ENCODE assay signal across 15 cellular contexts in genomic region chr9:19488721-19489120, GRCh38.
DNase-seq lines count a peak whose midpoint lies in the region; ATAC-seq and TF ChIP-seq lines count a peak whose summit lies in the region.
"Had no signal": no experiment of that assay in that cellular context is flagged by ENCODE, and none has a peak within 500 bp of the region (broad histone marks: within the 10 kb centered on the region; RNA-seq: fewer than 3 reads in every experiment).

No MANE protein-coding gene starts in this region.

- no peak for TF ChIP-seq CTCF in RWPE1 (conservative IDR thresholded peaks at IDR 0.05; ENCODE audit: low read depth)

- ATAC-seq in HG02588 (IDR thresholded peaks at IDR 0.05; ENCODE audit: unreplicated experiment), result no peak
- ATAC-seq in HG03159 (IDR thresholded peaks at IDR 0.05; ENCODE audit: unreplicated experiment), result no peak

- CTCF ChIA-PET in RWPE1 (lab: Yijun Ruan, JAX), result interaction anchor here (0.6 to 0.8 kb wide), 2 partner anchors 24 to 226 kb away, joined by 3 to 4 read pairs; no protein-coding TSS in a partner anchor

- peak; percentile 72 for DNase-seq in COLO829 (ENCODE audit: low spot score)
- DNase-seq in caudate nucleus (lab: John Stamatoyannopoulos, UW), result peak in 47 of 61 donors; percentile 14 to 84 (median 59)
- peak; percentile 85 for DNase-seq in inferior parietal cortex (ENCODE audit: extremely low spot score)
- DNase-seq in putamen (ENCODE audit: low spot score), result peak; percentile 94
- DNase-seq in DMS79 (lab: John Stamatoyannopoulos, UW), result no peak
- DNase-seq in RWPE1 (ENCODE audit: low spot score), result no peak
- DNase-seq: Caco-2, NCI-H146, NCI-H226, NCI-H526 treated with DMSO at 0.1 percent for 48 hours, OCI-M1 had no signal

- H3K27ac ChIP-seq in caudate nucleus (ENCODE audit: low read depth, low read length), result peak overlapping the region; percentile 94
- H3K27ac ChIP-seq in RWPE1, result no peak overlapping the region
- H3K27ac ChIP-seq: C4-2B, HL-60 had no signal

- POLR2A ChIA-PET in RWPE1 (lab: Yijun Ruan, JAX; ENCODE audit: low non-redundant PET), result no interaction called here

Comparison
In these comparisons a context has a peak if more than half of its experiments do, and no peak if none do; other contexts are left out.
1. DNase-seq: peak in COLO829 (single experiment), caudate nucleus (47 of 61), inferior parietal cortex (single experiment) and putamen (single experiment); none in DMS79 (single experiment) and RWPE1 (single experiment).